In genomic region chr11:125941606-125942275, GRCh38 we compare ENCODE assay signal across 8 cellular contexts.
DNase-seq lines count a peak whose midpoint lies in the region.

No MANE protein-coding gene starts in this region.

- DNase-seq in NCI-H82 (lab: John Stamatoyannopoulos, UW), result peak; percentile 66
- DNase-seq in NCI-H82 treated with DMSO at 0.1 percent for 48 hours (lab: John Stamatoyannopoulos, UW; ENCODE audit: unreplicated experiment), result no peak
- peak; percentile 88 for DNase-seq in NCI-H1105 (lab: John Stamatoyannopoulos, UW)
- DNase-seq in T-helper 2 cell, result peak in 3 of 5 experiments; percentile 25 to 54 (median 29)
- DNase-seq in T47D (ENCODE audit: low read depth in 1 of 2, low spot score in 1 of 2), result peak; percentile 80 to 88
- peak; percentile 50 for DNase-seq in kidney tubule cell (ENCODE audit: low spot score)
- peak; percentile 18 to 50 (median 23) for DNase-seq in stimulated activated CD4-positive, alpha-beta T cell treated with anti-CD3 and anti-CD28 coated beads, TNF-alpha, amount 100 ng/mL, for 48 hours (ENCODE audit: low read depth in 3 of 3)
- no peak for DNase-seq in NCI-H446 treated with DMSO at 0.1 percent for 48 hours (lab: John Stamatoyannopoulos, UW)

- in situ Hi-C loops in T47D (cut with HindIII; ENCODE audit: low pct_unique_long_range_greater_than_20kb, low sequenced_read_pairs), result no loop called here

Comparison
In these comparisons a context has a peak if more than half of its experiments do, and no peak if none do; other contexts are left out.
1. DNase-seq: peak in NCI-H82 (single experiment), NCI-H1105 (single experiment), T-helper 2 cell (3 of 5), T47D (2 of 2), kidney tubule cell (single experiment) and stimulated activated CD4-positive, alpha-beta T cell treated with anti-CD3 and anti-CD28 coated beads, TNF-alpha, amount 100 ng/mL, for 48 hours (3 of 3); none in NCI-H82 treated with DMSO at 0.1 percent for 48 hours (single experiment) and NCI-H446 treated with DMSO at 0.1 percent for 48 hours (single experiment).